22 cellular contexts compared by ENCODE assay signal in the genomic region with DNA sequence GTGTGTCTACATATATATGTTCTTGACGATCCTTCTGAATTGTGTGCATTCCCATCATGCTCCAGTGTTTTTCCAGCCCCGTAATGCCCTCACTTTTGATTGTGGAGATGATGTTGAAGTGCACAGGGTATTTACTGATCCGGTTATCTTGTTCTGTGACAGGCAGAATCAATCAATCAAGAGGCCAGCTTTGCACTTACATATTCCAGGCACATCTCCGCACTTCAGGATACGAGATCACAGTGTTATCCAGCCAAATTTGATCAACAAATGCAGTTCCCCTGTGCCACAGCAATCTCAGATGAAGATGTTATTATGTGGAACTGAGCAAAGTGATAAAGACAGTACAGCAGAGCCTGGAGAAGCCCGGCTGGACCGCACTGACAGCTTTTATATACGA.
A peak's percentile ranks its signal among the peaks of the same experiment; 100 is the strongest.
DNase-seq lines count a peak whose midpoint lies in the region; ATAC-seq and TF ChIP-seq lines count a peak whose summit lies in the region.
"Had no signal": no experiment of that assay in that cellular context is flagged by ENCODE, and none has a peak within 500 bp of the region (broad histone marks: within the 10 kb centered on the region; RNA-seq: fewer than 3 reads in every experiment).

No MANE protein-coding gene starts in this region.

- H3K4me3 Mint-ChIP-seq in H9: no peak overlapping the region
- H3K4me3 Mint-ChIP-seq: activated T-cell treated with anti-CD3 and anti-CD28 coated beads, Interleukin-2, amount 50 U/mL, for 4 hours; natural killer cell had no signal

- H3F3A ChIP-seq in smooth muscle cell (ENCODE audit: low read depth): no peaks in the 10 kb centered on the region

- no peak overlapping the region for H4K91ac ChIP-seq in H9 (ENCODE audit: insufficient read length, low read depth, low read length)

- no peak overlapping the region for H4K8ac ChIP-seq in H9 (replicated peaks; ENCODE audit: insufficient read length, low read depth, low read length)

- peaks cover 5 to 15% (median 5%) of the 10 kb centered on the region in 3 experiments; a peak in 4 of 7 replicates for H3K36me3 Mint-ChIP-seq in H9 (ENCODE audit: insufficient read depth in 1 of 3, low read depth in 3 of 3)

- H3K9me3 ChIP-seq in H9 (ENCODE audit: control insufficient read depth, low read depth, low read length) (no peaks in the 10 kb centered on the region), hepatocyte (ENCODE audit: low read depth) (no peaks in the 10 kb centered on the region), smooth muscle cell (replicated peaks; ENCODE audit: low read depth) (no peaks in the 10 kb centered on the region)
- H3K9me3 ChIP-seq: sigmoid colon had no signal

- no peak overlapping the region for H3K4ac ChIP-seq in H9 (ENCODE audit: low read depth, low read length)

- H3K4me1 Mint-ChIP-seq in H9: peaks cover 29 to 45% of the 10 kb centered on the region in 2 experiments
- H3K4me1 Mint-ChIP-seq: natural killer cell had no signal

- no peaks in the 10 kb centered on the region for H3K27me3 Mint-ChIP-seq in H9 (ENCODE audit: low read depth)

- TF ChIP-seq CTCF in H9 (conservative IDR thresholded peaks at IDR 0.05): no peak
- no peak for TF ChIP-seq CTCF in hepatocyte (IDR thresholded peaks at IDR 0.05; ENCODE audit: poor library complexity)
- TF ChIP-seq CTCF in smooth muscle cell (IDR thresholded peaks at IDR 0.05; ENCODE audit: borderline replicate concordance, insufficient read depth, poor library complexity, severe bottlenecking): no peak

- H3T11ph ChIP-seq in H9 (ENCODE audit: low read length): no peak overlapping the region

- no CpG with 5 or more reads among the region's 8 CpGs for WGBS in H9 (ENCODE audit: extremely low coverage, insufficient read length, low lambda C conversion rate)
- WGBS in hepatocyte (ENCODE audit: low lambda C conversion rate, missing lambda C conversion rate): 47% methylated on average over 8 of the region's 8 CpGs
- WGBS in smooth muscle cell (ENCODE audit: low lambda C conversion rate): 57% methylated on average over 8 of the region's 8 CpGs

- H3K79me2 ChIP-seq in H9 (ENCODE audit: insufficient read depth, low read length) (no peaks in the 10 kb centered on the region), hepatocyte (peaks cover 50% of the 10 kb centered on the region), smooth muscle cell (ENCODE audit: low read depth) (no peaks in the 10 kb centered on the region)
- H3K79me2 ChIP-seq: parathyroid adenoma had no signal

- no peak overlapping the region for H3K4me2 ChIP-seq in H9 (ENCODE audit: insufficient read depth, insufficient read length, low read length)
- peak overlapping the region; percentile 25 for H3K4me2 ChIP-seq in hepatocyte
- H3K4me2 ChIP-seq in smooth muscle cell: no peak overlapping the region

- no peak overlapping the region for H3K56ac ChIP-seq in H9 (ENCODE audit: insufficient read length, low read depth, low read length)

- DNase-seq in H9 (no peak), SHP77 (lab: John Stamatoyannopoulos, UW) (peak; percentile 54 to 56), hepatocyte (ENCODE audit: low spot score) (no peak), smooth muscle cell (lab: John Stamatoyannopoulos, UW; ENCODE audit: unreplicated experiment) (no peak), GM19240 (ENCODE audit: insufficient read length, low spot score) (no peak), GF-D8 (lab: John Stamatoyannopoulos, UW) (no peak)
- DNase-seq: activated CD4-positive, alpha-beta T cell treated with anti-CD3 and anti-CD28 coated beads for 1 hour; activated CD8-positive, alpha-beta memory T cell treated with anti-CD3 and anti-CD28 coated beads for 24 hours; activated naive CD4-positive, alpha-beta T cell; activated T-cell treated with anti-CD3 and anti-CD28 coated beads, Interleukin-2, amount 50 U/mL, for 4 hours; caudate nucleus; dermis blood vessel endothelial cell; DMS79 treated with DMSO at 0.1 percent for 48 hours; kidney glomerular epithelial cell; MV-4-11; natural killer cell; NCI-H1930; NCI-H446 treated with DMSO at 0.1 percent for 48 hours; RPMI8226; sigmoid colon had no signal

- H4K20me1 ChIP-seq in H9 (ENCODE audit: control insufficient read depth, insufficient read depth, insufficient read length) (no peaks in the 10 kb centered on the region), hepatocyte (ENCODE audit: insufficient read depth, poor library complexity, severe bottlenecking) (no peaks in the 10 kb centered on the region), smooth muscle cell (ENCODE audit: low read depth) (no peaks in the 10 kb centered on the region)

- H2BK12ac ChIP-seq in H9 (ENCODE audit: insufficient read length, low read depth, low read length): no peak overlapping the region

- H2AK5ac ChIP-seq in H9 (ENCODE audit: insufficient read length, low read length): no peak overlapping the region

- H3K23ac ChIP-seq in H9 (ENCODE audit: insufficient read length, low read depth, low read length): no peak overlapping the region

- H3K14ac ChIP-seq in H9 (ENCODE audit: insufficient read depth, low read length): no peak overlapping the region

- ATAC-seq in GM21717 (IDR thresholded peaks at IDR 0.05; ENCODE audit: unreplicated experiment): no peak
- ATAC-seq: activated T-cell treated with anti-CD3 and anti-CD28 coated beads, Interleukin-2, amount 50 U/mL, for 4 hours; natural killer cell had no signal

- no peak overlapping the region for H3K9ac ChIP-seq in H9 (ENCODE audit: extremely low read depth, insufficient read length, low read length)
- peak overlapping the region; percentile 10 for H3K9ac ChIP-seq in smooth muscle cell (ENCODE audit: low read depth)
- H3K9ac ChIP-seq: parathyroid adenoma had no signal

- H2AFZ ChIP-seq in H9 (ENCODE audit: low read length): no peak overlapping the region
- H2AFZ ChIP-seq in hepatocyte: no peak overlapping the region
- H2AFZ ChIP-seq in smooth muscle cell (ENCODE audit: low read depth): no peak overlapping the region
- H2AFZ ChIP-seq: parathyroid adenoma had no signal

- H3K27ac ChIP-seq in H9 (ENCODE audit: insufficient read length, low read depth, low read length) (no peak overlapping the region), hepatocyte (peak overlapping the region; percentile 6), smooth muscle cell (ENCODE audit: low read depth) (no peak overlapping the region)
- H3K27ac ChIP-seq: parathyroid adenoma, sigmoid colon had no signal

- H3K79me1 ChIP-seq in H9 (ENCODE audit: insufficient read depth, low read depth, low read length, poor library complexity, severe bottlenecking): no peaks in the 10 kb centered on the region

- H3K9me3 Mint-ChIP-seq in H9: no peaks in the 10 kb centered on the region
- H3K9me3 Mint-ChIP-seq: natural killer cell had no signal

- H3K4me3 ChIP-seq in hepatocyte: no peak overlapping the region
- no peak overlapping the region for H3K4me3 ChIP-seq in smooth muscle cell
- H3K4me3 ChIP-seq: sigmoid colon had no signal

- no peak overlapping the region for H2BK5ac ChIP-seq in H9 (ENCODE audit: insufficient read length, low read length)

- H3K36me3 ChIP-seq in hepatocyte (replicated peaks; ENCODE audit: insufficient read depth, low read depth) (no peaks in the 10 kb centered on the region), smooth muscle cell (ENCODE audit: low read depth) (no peaks in the 10 kb centered on the region)
- H3K36me3 ChIP-seq: sigmoid colon had no signal

- peak overlapping the region in 2 of 3 experiments; percentile 30; a peak in 2 of 7 replicates for H3K27ac Mint-ChIP-seq in H9
- H3K27ac Mint-ChIP-seq: natural killer cell had no signal

- no peaks in the 10 kb centered on the region for H3K23me2 ChIP-seq in H9 (ENCODE audit: insufficient read length, low read depth, low read length, poor library complexity, severe bottlenecking)

- no peaks in the 10 kb centered on the region for H3K9me2 ChIP-seq in hepatocyte (replicated peaks; ENCODE audit: insufficient read depth)

- no peak overlapping the region for H4K5ac ChIP-seq in H9 (ENCODE audit: insufficient read length, low read depth, low read length)

- no peak overlapping the region for H2BK120ac ChIP-seq in H9 (ENCODE audit: low read depth, low read length, poor library complexity, severe bottlenecking)

- H3K27me3 ChIP-seq in H9 (ENCODE audit: insufficient read depth, low read length) (no peaks in the 10 kb centered on the region), hepatocyte (no peaks in the 10 kb centered on the region), smooth muscle cell (ENCODE audit: low read depth) (no peaks in the 10 kb centered on the region)
- H3K27me3 ChIP-seq: sigmoid colon had no signal

- no peak overlapping the region for H2BK20ac ChIP-seq in H9 (ENCODE audit: low read depth, low read length, poor library complexity, severe bottlenecking)

- H3K4me1 ChIP-seq in H9 (ENCODE audit: insufficient read depth, low read length): peaks cover 5% of the 10 kb centered on the region; the same call in 1 of the 2 replicates
- peaks cover 40% of the 10 kb centered on the region for H3K4me1 ChIP-seq in hepatocyte (ENCODE audit: insufficient read depth)
- peaks cover 18% of the 10 kb centered on the region for H3K4me1 ChIP-seq in smooth muscle cell (ENCODE audit: low read depth)

- H2BK15ac ChIP-seq in H9 (ENCODE audit: low read depth, low read length): no peak overlapping the region

- no peak overlapping the region for H3K18ac ChIP-seq in H9 (ENCODE audit: insufficient read length, low read depth, low read length)

Comparison
In these comparisons a context has a peak if more than half of its experiments do, and no peak if none do; other contexts are left out.
1. DNase-seq: peak in SHP77 (2 of 2); none in H9 (single experiment), hepatocyte (single experiment), smooth muscle cell (single experiment), GM19240 (single experiment) and GF-D8 (single experiment).